In the genomic region with DNA sequence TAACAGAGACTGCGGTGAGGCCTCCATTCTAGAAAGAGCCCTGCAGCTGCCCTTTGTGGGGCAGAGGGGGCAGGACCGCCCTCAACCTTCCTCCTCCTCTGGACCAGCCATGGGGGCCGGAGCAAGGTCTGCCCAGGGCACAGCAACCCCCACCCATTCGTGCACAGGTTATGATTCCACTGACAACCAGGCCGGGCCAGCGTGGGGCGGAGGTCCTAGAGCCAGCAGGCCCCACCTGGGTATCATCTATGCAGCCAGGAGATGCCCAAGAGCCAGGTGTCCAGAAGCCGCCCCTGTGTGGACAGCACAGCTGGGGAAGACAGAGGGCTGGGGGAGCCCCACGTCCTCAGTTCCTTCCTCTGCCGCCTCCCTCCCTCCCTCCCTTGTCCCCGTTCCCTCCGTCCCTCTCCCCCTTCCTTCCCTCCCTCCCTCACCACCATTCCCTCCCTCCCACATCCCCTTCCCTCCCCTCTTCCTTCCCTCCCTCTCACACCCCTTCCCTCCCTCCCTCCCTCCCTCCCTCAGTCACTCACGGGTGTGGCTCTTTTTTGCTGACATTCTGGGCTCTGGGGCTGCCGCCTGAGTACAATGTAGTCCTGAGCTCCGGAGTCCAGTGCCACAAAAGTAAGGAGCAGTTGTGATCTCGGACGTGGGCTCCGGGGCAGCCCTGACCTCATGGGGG, we compare ENCODE assay signal across 14 cellular contexts. TPM values are rescaled to one million over a fixed set of nuclear protein-coding genes. Genes with fewer than 3 reads are reported as not detected.
DNase-seq lines count a peak whose midpoint lies in the region; ATAC-seq lines count a peak whose summit lies in the region.
"Had no signal": no experiment of that assay in that cellular context is flagged by ENCODE, and none has a peak within 500 bp of the region (broad histone marks: within the 10 kb centered on the region; RNA-seq: fewer than 3 reads in every experiment).

No MANE protein-coding gene starts in this region.

- DNase-seq in activated T-cell treated with anti-CD3 and anti-CD28 coated beads, Interleukin-2, amount 50 U/mL, for 24 hours, result no peak
- DNase-seq in activated T-cell treated with anti-CD3 and anti-CD28 coated beads, Interleukin-2, amount 50 U/mL, for 48 hours, result no peak
- DNase-seq in activated CD4-positive, alpha-beta memory T cell treated with anti-CD3 and anti-CD28 coated beads for 36 hours, result no peak
- no peak for DNase-seq in naive thymus-derived CD8-positive, alpha-beta T cell
- DNase-seq in naive thymus-derived CD4-positive, alpha-beta T cell, result no peak
- DNase-seq: EL; hypothalamus; NCI-H2029 treated with DMSO at 0.1 percent for 48 hours; ovary; PC-9; stimulated activated CD8-positive, alpha-beta memory T cell treated with anti-CD3 and anti-CD28 coated beads, Interleukin-4, amount 100 ng/mL, for 48 hours; uterus had no signal

- peak overlapping the region; percentile 85 for H3K4me3 Mint-ChIP-seq in activated T-cell treated with anti-CD3 and anti-CD28 coated beads, Interleukin-2, amount 50 U/mL, for 24 hours
- H3K4me3 Mint-ChIP-seq in activated CD4-positive, alpha-beta memory T cell treated with anti-CD3 and anti-CD28 coated beads for 36 hours, result peak overlapping the region; percentile 74
- peak overlapping the region in 6 of 10 donors; percentile 23 to 70 (median 40) for H3K4me3 Mint-ChIP-seq in naive thymus-derived CD8-positive, alpha-beta T cell
- H3K4me3 Mint-ChIP-seq in naive thymus-derived CD4-positive, alpha-beta T cell, result peak overlapping the region in 1 of 10 donors; percentile 64

- peaks cover 3 to 16% of the 10 kb centered on the region in 2 donors for H3K27me3 ChIP-seq in naive thymus-derived CD4-positive, alpha-beta T cell (ENCODE audit: control insufficient read depth in 2 of 2, insufficient read depth in 2 of 2, low read length in 2 of 2)

- peaks cover 30% of the 10 kb centered on the region for H3K27me3 Mint-ChIP-seq in activated T-cell treated with anti-CD3 and anti-CD28 coated beads, Interleukin-2, amount 50 U/mL, for 24 hours
- peaks cover 23% of the 10 kb centered on the region for H3K27me3 Mint-ChIP-seq in activated CD4-positive, alpha-beta memory T cell treated with anti-CD3 and anti-CD28 coated beads for 36 hours
- peaks cover 0 to 32% (median 9%) of the 10 kb centered on the region in 5 donors for H3K27me3 Mint-ChIP-seq in naive thymus-derived CD8-positive, alpha-beta T cell
- H3K27me3 Mint-ChIP-seq in naive thymus-derived CD4-positive, alpha-beta T cell, result peaks cover 7 to 33% (median 13%) of the 10 kb centered on the region in 5 donors

- no peaks in the 10 kb centered on the region for H3K9me3 Mint-ChIP-seq in activated T-cell treated with anti-CD3 and anti-CD28 coated beads, Interleukin-2, amount 50 U/mL, for 24 hours
- H3K9me3 Mint-ChIP-seq in activated CD4-positive, alpha-beta memory T cell treated with anti-CD3 and anti-CD28 coated beads for 36 hours, result no peaks in the 10 kb centered on the region
- no peaks in the 10 kb centered on the region for H3K9me3 Mint-ChIP-seq in naive thymus-derived CD8-positive, alpha-beta T cell
- H3K9me3 Mint-ChIP-seq in naive thymus-derived CD4-positive, alpha-beta T cell, result no peaks in the 10 kb centered on the region

- H3K4me1 ChIP-seq in naive thymus-derived CD4-positive, alpha-beta T cell (ENCODE audit: control insufficient read depth in 2 of 2, insufficient read depth in 2 of 2, low read length in 2 of 2), result peaks cover 4 to 22% of the 10 kb centered on the region in 2 donors
- H3K4me1 ChIP-seq: uterus had no signal

- no peaks in the 10 kb centered on the region for H3K9me3 ChIP-seq in naive thymus-derived CD4-positive, alpha-beta T cell (ENCODE audit: control insufficient read depth in 2 of 3, low read length in 3 of 3)
- H3K9me3 ChIP-seq: ovary, uterus had no signal

- peaks cover 18% of the 10 kb centered on the region for H3K36me3 Mint-ChIP-seq in activated T-cell treated with anti-CD3 and anti-CD28 coated beads, Interleukin-2, amount 50 U/mL, for 24 hours (ENCODE audit: low read depth)
- H3K36me3 Mint-ChIP-seq in activated CD4-positive, alpha-beta memory T cell treated with anti-CD3 and anti-CD28 coated beads for 36 hours, result peaks cover 15% of the 10 kb centered on the region
- H3K36me3 Mint-ChIP-seq in naive thymus-derived CD8-positive, alpha-beta T cell, result no peaks in the 10 kb centered on the region
- H3K36me3 Mint-ChIP-seq in naive thymus-derived CD4-positive, alpha-beta T cell, result no peaks in the 10 kb centered on the region

- no peak overlapping the region for H3K27ac ChIP-seq in naive thymus-derived CD4-positive, alpha-beta T cell (ENCODE audit: low read depth, low read length)
- H3K27ac ChIP-seq: ovary, PC-9, uterus had no signal

- no peaks in the 10 kb centered on the region for H3K36me3 ChIP-seq in naive thymus-derived CD4-positive, alpha-beta T cell (ENCODE audit: control insufficient read depth in 2 of 3, insufficient read depth in 3 of 3, low read length in 3 of 3)
- H3K36me3 ChIP-seq: ovary, uterus had no signal

- no peak overlapping the region for H3K4me3 ChIP-seq in naive thymus-derived CD4-positive, alpha-beta T cell (ENCODE audit: low read length)
- H3K4me3 ChIP-seq: lung, ovary, PC-9, uterus had no signal

- H3K4me1 Mint-ChIP-seq in activated T-cell treated with anti-CD3 and anti-CD28 coated beads, Interleukin-2, amount 50 U/mL, for 24 hours (ENCODE audit: low read depth), result peaks cover 54% of the 10 kb centered on the region
- peaks cover 41% of the 10 kb centered on the region for H3K4me1 Mint-ChIP-seq in activated CD4-positive, alpha-beta memory T cell treated with anti-CD3 and anti-CD28 coated beads for 36 hours (ENCODE audit: low read depth)
- H3K4me1 Mint-ChIP-seq in naive thymus-derived CD8-positive, alpha-beta T cell, result peaks cover 13 to 33% (median 30%) of the 10 kb centered on the region in 4 donors
- H3K4me1 Mint-ChIP-seq in naive thymus-derived CD4-positive, alpha-beta T cell, result peaks cover 0 to 26% (median 6%) of the 10 kb centered on the region in 7 donors

- intact Hi-C loops in activated CD4-positive, alpha-beta memory T cell treated with anti-CD3 and anti-CD28 coated beads for 36 hours (cut with micrococcal nuclease), result loop anchor here (5.0 to 10.0 kb wide), 3 partner anchors 45 to 155 kb away; partner anchors contain the start of genes KLHL17 and PLEKHN1
- intact Hi-C loops in naive thymus-derived CD4-positive, alpha-beta T cell (cut with micrococcal nuclease), result no loop called here

- CTCF ChIA-PET in activated CD4-positive, alpha-beta memory T cell treated with anti-CD3 and anti-CD28 coated beads for 36 hours (lab: Charles Lee), result interaction anchor here (0.7 to 5.1 kb wide), 4 partner anchors 21 to 79 kb away, joined by 4 to 55 read pairs (median 6); partner anchors contain the start of gene PERM1
- CTCF ChIA-PET in naive thymus-derived CD4-positive, alpha-beta T cell (lab: Charles Lee), result interaction anchor here (0.6 to 4.8 kb wide), 3 partner anchors 29 to 81 kb away, joined by 3 to 38 read pairs (median 16); partner anchors contain the start of gene PERM1

- POLR2A ChIA-PET in activated CD4-positive, alpha-beta memory T cell treated with anti-CD3 and anti-CD28 coated beads for 36 hours (lab: Charles Lee), result interaction anchor here (1.4 kb wide), 1 partner anchor 77 kb away, joined by 4 read pairs; no protein-coding TSS in a partner anchor
- POLR2A ChIA-PET in naive thymus-derived CD8-positive, alpha-beta T cell (lab: Charles Lee), result no interaction called here
- POLR2A ChIA-PET in naive thymus-derived CD4-positive, alpha-beta T cell (lab: Charles Lee), result no interaction called here

- no peak for ATAC-seq in naive thymus-derived CD8-positive, alpha-beta T cell
- no peak for ATAC-seq in naive thymus-derived CD4-positive, alpha-beta T cell
- ATAC-seq in GM21737 (IDR thresholded peaks at IDR 0.05; ENCODE audit: unreplicated experiment), result no peak

- H3K27ac Mint-ChIP-seq in activated T-cell treated with anti-CD3 and anti-CD28 coated beads, Interleukin-2, amount 50 U/mL, for 24 hours, result peak overlapping the region; percentile 71
- H3K27ac Mint-ChIP-seq in activated CD4-positive, alpha-beta memory T cell treated with anti-CD3 and anti-CD28 coated beads for 36 hours, result no peak overlapping the region
- H3K27ac Mint-ChIP-seq in naive thymus-derived CD8-positive, alpha-beta T cell, result peak overlapping the region in 1 of 10 donors; percentile 8
- H3K27ac Mint-ChIP-seq in naive thymus-derived CD4-positive, alpha-beta T cell, result peak overlapping the region in 1 of 9 donors; percentile 54

RNA-seq across cellular contexts. Expression of gene RNF223, which starts 12.3 kb away (rescaled TPM):
- total RNA-seq in activated CD4-positive, alpha-beta memory T cell treated with anti-CD3 and anti-CD28 coated beads for 36 hours, result not detected
- not detected for total RNA-seq in naive thymus-derived CD8-positive, alpha-beta T cell
- polyA plus RNA-seq in naive thymus-derived CD8-positive, alpha-beta T cell, result not detected
- total RNA-seq in naive thymus-derived CD4-positive, alpha-beta T cell, result under 1 TPM in 1 of 5 experiments, not detected in 4; 0.32 TPM
- not detected for polyA plus RNA-seq in naive thymus-derived CD4-positive, alpha-beta T cell
- total RNA-seq: uterus had no signal
- polyA plus RNA-seq: ovary had no signal

RNA-seq across cellular contexts. Expression of gene AGRN, which starts 41.9 kb away (rescaled TPM):
- total RNA-seq in activated CD4-positive, alpha-beta memory T cell treated with anti-CD3 and anti-CD28 coated beads for 36 hours, result 10 to 100 TPM; 33.2 to 35.6 TPM
- total RNA-seq in naive thymus-derived CD8-positive, alpha-beta T cell, result 1 to 10 TPM; 6.2 to 6.4 TPM
- under 1 TPM; 0.15 to 0.71 (median 0.47) TPM for polyA plus RNA-seq in naive thymus-derived CD8-positive, alpha-beta T cell
- 10 to 100 TPM in 1 of 5 experiments, 1 to 10 TPM in 4; 1.8 to 10.9 (median 4.9) TPM for total RNA-seq in naive thymus-derived CD4-positive, alpha-beta T cell
- 1 to 10 TPM in 1 of 2 donors, under 1 TPM in 1; 0.19 to 1.2 TPM for polyA plus RNA-seq in naive thymus-derived CD4-positive, alpha-beta T cell

RNA-seq across cellular contexts. Expression of gene ISG15, which starts 48.5 kb away (rescaled TPM):
- total RNA-seq in activated CD4-positive, alpha-beta memory T cell treated with anti-CD3 and anti-CD28 coated beads for 36 hours, result 100 to 1,000 TPM in 1 of 2 experiments, 10 to 100 TPM in 1; 96.9 to 108 TPM
- total RNA-seq in naive thymus-derived CD8-positive, alpha-beta T cell, result 10 to 100 TPM; 30.3 to 30.7 TPM
- 100 to 1,000 TPM; 133 to 220 (median 217) TPM for polyA plus RNA-seq in naive thymus-derived CD8-positive, alpha-beta T cell
- total RNA-seq in naive thymus-derived CD4-positive, alpha-beta T cell, result 100 to 1,000 TPM in 1 of 5 experiments, 10 to 100 TPM in 4; 17.4 to 227 (median 25.4) TPM
- polyA plus RNA-seq in naive thymus-derived CD4-positive, alpha-beta T cell, result 100 to 1,000 TPM; 114 to 218 TPM

RNA-seq across cellular contexts. Expression of gene C1orf159, which starts 54.1 kb away (rescaled TPM):
- total RNA-seq in activated CD4-positive, alpha-beta memory T cell treated with anti-CD3 and anti-CD28 coated beads for 36 hours, result 10 to 100 TPM; 19.5 to 20.5 TPM
- 10 to 100 TPM; 24.9 to 26.5 TPM for total RNA-seq in naive thymus-derived CD8-positive, alpha-beta T cell
- 10 to 100 TPM in 1 of 3 donors, 1 to 10 TPM in 2; 3.2 to 10.7 (median 6.2) TPM for polyA plus RNA-seq in naive thymus-derived CD8-positive, alpha-beta T cell
- total RNA-seq in naive thymus-derived CD4-positive, alpha-beta T cell, result 10 to 100 TPM; 17.6 to 21.9 (median 19.6) TPM
- polyA plus RNA-seq in naive thymus-derived CD4-positive, alpha-beta T cell, result 10 to 100 TPM in 1 of 2 donors, 1 to 10 TPM in 1; 6.4 to 10.5 TPM
